In the genomic region with DNA sequence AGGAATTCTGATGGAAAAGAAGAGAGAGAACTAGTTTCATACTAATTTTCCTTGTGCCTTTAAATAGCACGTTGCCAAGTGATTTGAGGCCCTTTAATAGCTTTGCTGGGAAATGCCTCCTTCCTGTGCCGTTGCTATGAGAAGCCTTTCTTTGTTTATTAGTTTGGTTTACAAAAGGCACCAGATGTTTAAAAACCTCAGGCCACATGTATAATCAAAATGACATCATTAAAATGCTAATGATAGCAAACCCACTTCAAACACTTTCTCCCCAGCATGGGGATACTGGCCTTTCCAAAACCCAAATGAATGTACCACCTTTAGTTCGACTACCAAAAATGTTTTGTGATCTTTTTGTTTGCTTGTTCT, we compare ENCODE assay signal across 8 cellular contexts. TPM values are rescaled to one million over a fixed set of nuclear protein-coding genes. Genes with fewer than 3 reads are reported as not detected.
A peak's percentile ranks its signal among the peaks of the same experiment; 100 is the strongest.
DNase-seq lines count a peak whose midpoint lies in the region; ATAC-seq, FAIRE-seq and TF ChIP-seq lines count a peak whose summit lies in the region.

No MANE protein-coding gene starts in this region.

- peak overlapping the region; percentile 59 for H3K4me3 Mint-ChIP-seq in natural killer cell treated with Interleukin-12 subunit alpha and Interleukin-12 subunit beta and Interleukin-15 and Interleukin-18, amount 100 ng/mL, for 72 hours

- ATAC-seq in natural killer cell treated with Interleukin-12 subunit alpha and Interleukin-12 subunit beta and Interleukin-15 and Interleukin-18, amount 100 ng/mL, for 72 hours: peak in 1 of 2 donors; percentile 17
- no peak for ATAC-seq in GM21786 (IDR thresholded peaks at IDR 0.05; ENCODE audit: unreplicated experiment)
- no peak for ATAC-seq in HG02840 (IDR thresholded peaks at IDR 0.05; ENCODE audit: low FRiP score, unreplicated experiment)
- ATAC-seq in HG03378 (IDR thresholded peaks at IDR 0.05; ENCODE audit: unreplicated experiment): no peak

- H3K27ac Mint-ChIP-seq in natural killer cell treated with Interleukin-12 subunit alpha and Interleukin-12 subunit beta and Interleukin-15 and Interleukin-18, amount 100 ng/mL, for 72 hours: peak overlapping the region; percentile 56 to 78

- H3K36me3 Mint-ChIP-seq in natural killer cell treated with Interleukin-12 subunit alpha and Interleukin-12 subunit beta and Interleukin-15 and Interleukin-18, amount 100 ng/mL, for 72 hours: no peaks in the 10 kb centered on the region

- H3K4me1 Mint-ChIP-seq in natural killer cell treated with Interleukin-12 subunit alpha and Interleukin-12 subunit beta and Interleukin-15 and Interleukin-18, amount 100 ng/mL, for 72 hours (ENCODE audit: low read depth in 2 of 2): peaks cover 10 to 12% of the 10 kb centered on the region in 2 donors

- peaks cover 3% of the 10 kb centered on the region for H3K9me3 Mint-ChIP-seq in natural killer cell treated with Interleukin-12 subunit alpha and Interleukin-12 subunit beta and Interleukin-15 and Interleukin-18, amount 100 ng/mL, for 72 hours

- no peak for TF ChIP-seq CTCF in GM10266 (IDR thresholded peaks at IDR 0.05; ENCODE audit: control insufficient read depth, insufficient read depth, low read depth, missing control alignments)

- peaks cover 7% of the 10 kb centered on the region in 2 donors for H3K27me3 Mint-ChIP-seq in natural killer cell treated with Interleukin-12 subunit alpha and Interleukin-12 subunit beta and Interleukin-15 and Interleukin-18, amount 100 ng/mL, for 72 hours

- peak; percentile 52 for DNase-seq in GM10266 (ENCODE audit: extremely low spot score)
- DNase-seq in NCI-H2029 (lab: John Stamatoyannopoulos, UW): peak; percentile 84
- no peak for DNase-seq in natural killer cell treated with Interleukin-12 subunit alpha and Interleukin-12 subunit beta and Interleukin-15 and Interleukin-18, amount 100 ng/mL, for 72 hours (ENCODE audit: low spot score)
- DNase-seq in LoVo (ENCODE audit: low spot score): no peak

- FAIRE-seq in endometrium (lab: Jason Lieb, UNC): peak; percentile 96

RNA-seq across cellular contexts. Expression of a gene that starts 50.0 kb away (rescaled TPM):
- 10 to 100 TPM; 21.5 to 31.4 TPM for total RNA-seq in natural killer cell treated with Interleukin-12 subunit alpha and Interleukin-12 subunit beta and Interleukin-15 and Interleukin-18, amount 100 ng/mL, for 72 hours

Comparison
In these comparisons a context has a peak if more than half of its experiments do, and no peak if none do; other contexts are left out.
1. DNase-seq: peak in GM10266 (single experiment) and NCI-H2029 (single experiment); none in natural killer cell treated with Interleukin-12 subunit alpha and Interleukin-12 subunit beta and Interleukin-15 and Interleukin-18, amount 100 ng/mL, for 72 hours (single experiment) and LoVo (single experiment).